Comparison of ENCODE assay signal across 11 cellular contexts in genomic region chr16:1778200-1779179, GRCh38. TPM values are rescaled to one million over a fixed set of nuclear protein-coding genes. Genes with fewer than 3 reads are reported as not detected.
DNase-seq lines count a peak whose midpoint lies in the region; ATAC-seq, FAIRE-seq and TF ChIP-seq lines count a peak whose summit lies in the region.
"Had no signal": no experiment of that assay in that cellular context is flagged by ENCODE, and none has a peak within 500 bp of the region (broad histone marks: within the 10 kb centered on the region; RNA-seq: fewer than 3 reads in every experiment).

No MANE protein-coding gene starts in this region.

- 84 to 87% methylated on average over 34 of the region's 34 CpGs for WGBS in pancreas, 2 donors

- H3K4me1 ChIP-seq in pancreas = peaks cover 18 to 21% (median 20%) of the 10 kb centered on the region in 3 donors

- H3K36me3 Mint-ChIP-seq in activated T-cell treated with anti-CD3 and anti-CD28 coated beads, Interleukin-2, amount 50 U/mL, for 24 hours (ENCODE audit: low read depth) = peaks cover 49% of the 10 kb centered on the region
- H3K36me3 Mint-ChIP-seq in activated T-cell treated with anti-CD3 and anti-CD28 coated beads, Interleukin-2, amount 50 U/mL, for 4 hours (ENCODE audit: insufficient read depth) = no peaks in the 10 kb centered on the region

- no peaks in the 10 kb centered on the region for H3K27me3 Mint-ChIP-seq in activated T-cell treated with anti-CD3 and anti-CD28 coated beads, Interleukin-2, amount 50 U/mL, for 24 hours
- H3K27me3 Mint-ChIP-seq in activated T-cell treated with anti-CD3 and anti-CD28 coated beads, Interleukin-2, amount 50 U/mL, for 4 hours (ENCODE audit: low read depth) = no peaks in the 10 kb centered on the region

- no peak for ATAC-seq in activated T-cell treated with anti-CD3 and anti-CD28 coated beads, Interleukin-2, amount 50 U/mL, for 4 hours
- ATAC-seq in pancreas = no peak
- ATAC-seq: left lung had no signal

- H3K4me3 Mint-ChIP-seq in activated T-cell treated with anti-CD3 and anti-CD28 coated beads, Interleukin-2, amount 50 U/mL, for 24 hours = no peak overlapping the region
- no peak overlapping the region for H3K4me3 Mint-ChIP-seq in activated T-cell treated with anti-CD3 and anti-CD28 coated beads, Interleukin-2, amount 50 U/mL, for 4 hours

- intact Hi-C loops in pancreas (cut with DNase I) = no loop called here

- H3K9me3 ChIP-seq in pancreas = no peaks in the 10 kb centered on the region
- H3K9me3 ChIP-seq: left lung, uterus had no signal

- H3K4me3 ChIP-seq in pancreas = no peak overlapping the region
- H3K4me3 ChIP-seq: left lung, uterus had no signal

- TF ChIP-seq CTCF in pancreas (IDR thresholded peaks at IDR 0.05) (no peak), GM20000 (IDR thresholded peaks at IDR 0.05; ENCODE audit: extremely low read depth, missing control alignments) (no peak)

- H3K27ac ChIP-seq in pancreas = no peak overlapping the region
- H3K27ac ChIP-seq: left lung, uterus had no signal

- no peak for DNase-seq in activated T-cell treated with anti-CD3 and anti-CD28 coated beads, Interleukin-2, amount 50 U/mL, for 24 hours
- no peak for DNase-seq in activated T-cell treated with anti-CD3 and anti-CD28 coated beads, Interleukin-2, amount 50 U/mL, for 4 hours
- peak; percentile 78 for DNase-seq in brain pericyte (ENCODE audit: low read depth, low spot score)
- peak in 4 of 6 donors; percentile 17 to 82 (median 40) for DNase-seq in pancreas
- no peak for DNase-seq in GM20000 (ENCODE audit: low spot score)
- DNase-seq in kidney tubule cell (ENCODE audit: low spot score) = no peak
- DNase-seq: activated CD4-positive, CD25-positive, alpha-beta regulatory T cell; left lung; NCI-H1930; stimulated activated CD8-positive, alpha-beta memory T cell treated with anti-CD3 and anti-CD28 coated beads, Interleukin-4, amount 100 ng/mL, for 48 hours; uterus had no signal

- no peak for FAIRE-seq in pancreas (lab: Jason Lieb, UNC)

- H3K36me3 ChIP-seq in pancreas = peaks cover 0 to 25% (median 10%) of the 10 kb centered on the region in 3 donors
- H3K36me3 ChIP-seq: uterus had no signal

- peaks cover 25% of the 10 kb centered on the region for H3K4me1 Mint-ChIP-seq in activated T-cell treated with anti-CD3 and anti-CD28 coated beads, Interleukin-2, amount 50 U/mL, for 24 hours (ENCODE audit: low read depth)
- H3K4me1 Mint-ChIP-seq in activated T-cell treated with anti-CD3 and anti-CD28 coated beads, Interleukin-2, amount 50 U/mL, for 4 hours (ENCODE audit: low read depth) = peaks cover 18% of the 10 kb centered on the region

- no peaks in the 10 kb centered on the region for H3K27me3 ChIP-seq in pancreas
- H3K27me3 ChIP-seq: left lung, uterus had no signal

- H3K9me3 Mint-ChIP-seq in activated T-cell treated with anti-CD3 and anti-CD28 coated beads, Interleukin-2, amount 50 U/mL, for 24 hours = no peaks in the 10 kb centered on the region
- no peaks in the 10 kb centered on the region for H3K9me3 Mint-ChIP-seq in activated T-cell treated with anti-CD3 and anti-CD28 coated beads, Interleukin-2, amount 50 U/mL, for 4 hours

- H3K27ac Mint-ChIP-seq in activated T-cell treated with anti-CD3 and anti-CD28 coated beads, Interleukin-2, amount 50 U/mL, for 24 hours = peak overlapping the region; percentile 85

RNA-seq across cellular contexts. Expression of gene SPSB3, which starts 3.9 kb away (rescaled TPM):
- 10 to 100 TPM; 15.5 to 20.8 (median 16.8) TPM for total RNA-seq in activated T-cell treated with anti-CD3 and anti-CD28 coated beads, Interleukin-2, amount 50 U/mL, for 4 hours
- total RNA-seq in pancreas = 10 to 100 TPM; 19.2 to 41.3 (median 37.2) TPM
- 100 to 1,000 TPM; 161 to 223 TPM for polyA plus RNA-seq in pancreas

RNA-seq across cellular contexts. Expression of gene NUBP2, which starts 4.3 kb away (rescaled TPM):
- 100 to 1,000 TPM in 1 of 3 donors, 10 to 100 TPM in 2; 85.7 to 101 (median 94.7) TPM for total RNA-seq in activated T-cell treated with anti-CD3 and anti-CD28 coated beads, Interleukin-2, amount 50 U/mL, for 4 hours
- 10 to 100 TPM; 20.4 to 42.5 (median 25.6) TPM for total RNA-seq in pancreas
- 10 to 100 TPM; 55.7 to 58.8 TPM for polyA plus RNA-seq in pancreas

RNA-seq across cellular contexts. Expression of gene MRPS34, which starts 5.6 kb away (rescaled TPM):
- 100 to 1,000 TPM; 223 to 288 (median 265) TPM for total RNA-seq in activated T-cell treated with anti-CD3 and anti-CD28 coated beads, Interleukin-2, amount 50 U/mL, for 4 hours
- 10 to 100 TPM; 42.4 to 74.5 (median 54.7) TPM for total RNA-seq in pancreas
- 10 to 100 TPM; 76.0 to 84.1 TPM for polyA plus RNA-seq in pancreas

RNA-seq across cellular contexts. Expression of gene EME2, which starts 5.9 kb away (rescaled TPM):
- 10 to 100 TPM; 30.4 to 39.1 (median 35.7) TPM for total RNA-seq in activated T-cell treated with anti-CD3 and anti-CD28 coated beads, Interleukin-2, amount 50 U/mL, for 4 hours
- 1 to 10 TPM; 4.7 to 10.0 (median 6.8) TPM for total RNA-seq in pancreas
- polyA plus RNA-seq in pancreas = 10 to 100 TPM; 18.4 to 37.9 TPM

RNA-seq across cellular contexts. Expression of gene NME3, which starts 7.1 kb away (rescaled TPM):
- total RNA-seq in activated T-cell treated with anti-CD3 and anti-CD28 coated beads, Interleukin-2, amount 50 U/mL, for 4 hours = 10 to 100 TPM; 37.2 to 37.6 (median 37.4) TPM
- 10 to 100 TPM; 27.4 to 37.8 (median 30.4) TPM for total RNA-seq in pancreas
- 100 to 1,000 TPM; 232 to 297 TPM for polyA plus RNA-seq in pancreas

Comparison
In these comparisons a context has a peak if more than half of its experiments do, and no peak if none do; other contexts are left out.
1. DNase-seq: peak in brain pericyte (single experiment) and pancreas (4 of 6); none in activated T-cell treated with anti-CD3 and anti-CD28 coated beads, Interleukin-2, amount 50 U/mL, for 24 hours (single experiment), activated T-cell treated with anti-CD3 and anti-CD28 coated beads, Interleukin-2, amount 50 U/mL, for 4 hours (single experiment), GM20000 (single experiment) and kidney tubule cell (single experiment).